8 cellular contexts compared by ENCODE assay signal in the genomic region with DNA sequence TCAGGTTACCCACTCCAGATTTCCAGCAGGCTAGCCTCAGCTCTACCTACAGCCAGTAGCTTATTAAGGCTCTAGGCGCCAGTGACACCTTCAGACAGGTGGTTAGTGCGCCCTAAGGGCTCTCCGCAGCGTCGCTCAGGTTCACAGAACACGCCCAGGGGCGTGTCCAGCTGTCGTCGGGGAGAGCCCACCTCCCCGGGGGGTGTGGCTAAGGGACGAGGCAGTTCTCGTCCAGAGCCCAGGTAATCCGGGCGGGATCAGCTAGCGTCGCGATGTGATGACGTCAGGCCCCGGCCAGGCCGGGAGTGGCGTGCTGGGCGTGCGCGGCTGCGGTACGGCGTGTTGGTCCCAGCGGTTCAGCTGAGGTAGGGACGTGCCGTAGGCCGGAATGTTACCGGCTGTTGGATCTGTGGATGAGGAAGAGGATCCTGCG. TPM values are rescaled to one million over a fixed set of nuclear protein-coding genes. Genes with fewer than 3 reads are reported as not detected.
DNase-seq lines count a peak whose midpoint lies in the region; ATAC-seq and TF ChIP-seq lines count a peak whose summit lies in the region.
"Not testable (repeated sequence)": the region's sequence is repeated elsewhere in the genome, so short reads cannot be mapped to it uniquely, and the experiment has no call there.

A gene (plus strand): TSS at position 340 of the 433 bp plus-strand sequence. CDS start 49 bp downstream, at position 389.

- not testable (repeated sequence) for H3K9me3 Mint-ChIP-seq in central memory CD8-positive, alpha-beta T cell; naive thymus-derived CD4-positive, alpha-beta T cell

- H3K9me3 ChIP-seq in naive thymus-derived CD4-positive, alpha-beta T cell (ENCODE audit: control insufficient read depth in 2 of 3, low read length in 3 of 3); vagina: not testable (repeated sequence)

- H3K4me3 ChIP-seq in naive thymus-derived CD4-positive, alpha-beta T cell (ENCODE audit: low read length), result not testable (repeated sequence)
- peak within 1 kb of the TSS; percentile 35 to 45 for H3K4me3 ChIP-seq in vagina

- intact Hi-C loops in cardiac septum (cut with DNase I); naive thymus-derived CD4-positive, alpha-beta T cell (cut with micrococcal nuclease); vagina (cut with DNase I): not testable (repeated sequence)

- H3K36me3 Mint-ChIP-seq in central memory CD8-positive, alpha-beta T cell (ENCODE audit: insufficient read depth); naive thymus-derived CD4-positive, alpha-beta T cell: not testable (repeated sequence)

- peak; percentile 46 for TF ChIP-seq POLR2A in GM19193 (IDR thresholded peaks at IDR 0.05; ENCODE audit: extremely low read depth, insufficient read depth, insufficient read length)
- not testable (repeated sequence) for TF ChIP-seq POLR2A in vagina (IDR thresholded peaks at IDR 0.05)

- H3K4me1 Mint-ChIP-seq in central memory CD8-positive, alpha-beta T cell; naive thymus-derived CD4-positive, alpha-beta T cell: not testable (repeated sequence)

- H3K27me3 ChIP-seq in naive thymus-derived CD4-positive, alpha-beta T cell (ENCODE audit: control insufficient read depth in 2 of 2, insufficient read depth in 2 of 2, low read length in 2 of 2); vagina: not testable (repeated sequence)

- DNase-seq in RPMI8226 (peak; percentile 9), cardiac septum (ENCODE audit: low spot score) (peak; percentile 86)
- DNase-seq in activated CD8-positive, alpha-beta memory T cell treated with anti-CD3 and anti-CD28 coated beads, Interleukin-2, amount 50 U/mL, for 48 hours, result peak; percentile 66
- peak; percentile 50 to 66 for DNase-seq in central memory CD8-positive, alpha-beta T cell (ENCODE audit: low spot score in 2 of 2)
- DNase-seq in naive thymus-derived CD4-positive, alpha-beta T cell, result peak; percentile 20 to 83 (median 73)
- peak; percentile 50 to 59 for DNase-seq in stimulated activated CD4-positive, alpha-beta T cell treated with anti-CD3 and anti-CD28 coated beads, Interleukin-2, amount 100 ng/mL, for 24 hours
- DNase-seq in vagina (ENCODE audit: extremely low spot score in 2 of 2), result not testable (repeated sequence)

- peak; percentile 46 for ATAC-seq in central memory CD8-positive, alpha-beta T cell (replicated peaks; ENCODE audit: extremely low read depth, poor library complexity, severe bottlenecking)
- not testable (repeated sequence) for ATAC-seq in naive thymus-derived CD4-positive, alpha-beta T cell

- H3K27ac ChIP-seq in naive thymus-derived CD4-positive, alpha-beta T cell (ENCODE audit: low read depth, low read length), result peak within 1 kb of the TSS; percentile 63
- not testable (repeated sequence) for H3K27ac ChIP-seq in vagina

- H3K36me3 ChIP-seq in naive thymus-derived CD4-positive, alpha-beta T cell (ENCODE audit: control insufficient read depth in 2 of 3, insufficient read depth in 3 of 3, low read length in 3 of 3); vagina: not testable (repeated sequence)

- CTCF ChIA-PET in naive thymus-derived CD4-positive, alpha-beta T cell (lab: Charles Lee), result not testable (repeated sequence)

- H3K27ac Mint-ChIP-seq in central memory CD8-positive, alpha-beta T cell (ENCODE audit: low read depth), result peak within 1 kb of the TSS; percentile 5
- peak within 1 kb of the TSS; percentile 52 to 93 (median 83) for H3K27ac Mint-ChIP-seq in naive thymus-derived CD4-positive, alpha-beta T cell

- not testable (repeated sequence) for H3K27me3 Mint-ChIP-seq in central memory CD8-positive, alpha-beta T cell; naive thymus-derived CD4-positive, alpha-beta T cell

- H3K4me1 ChIP-seq in naive thymus-derived CD4-positive, alpha-beta T cell (ENCODE audit: control insufficient read depth in 2 of 2, insufficient read depth in 2 of 2, low read length in 2 of 2); vagina: not testable (repeated sequence)

- POLR2A ChIA-PET in naive thymus-derived CD4-positive, alpha-beta T cell (lab: Charles Lee), result not testable (repeated sequence)

- not testable (repeated sequence) for TF ChIP-seq CTCF in vagina (IDR thresholded peaks at IDR 0.05)

- peak within 1 kb of the TSS; percentile 67 for H3K4me3 Mint-ChIP-seq in central memory CD8-positive, alpha-beta T cell
- H3K4me3 Mint-ChIP-seq in naive thymus-derived CD4-positive, alpha-beta T cell, result peak within 1 kb of the TSS; percentile 58 to 85 (median 72)

RNA-seq across cellular contexts. Expression of the gene that starts here (rescaled TPM):
- 21.7 TPM for total RNA-seq in cardiac septum
- 10 to 100 TPM; 48.6 to 62.2 (median 57.9) TPM for total RNA-seq in naive thymus-derived CD4-positive, alpha-beta T cell
- 10 to 100 TPM; 23.4 to 25.3 TPM for polyA plus RNA-seq in naive thymus-derived CD4-positive, alpha-beta T cell
- total RNA-seq in vagina, result 42.0 TPM
